In the genomic region with DNA sequence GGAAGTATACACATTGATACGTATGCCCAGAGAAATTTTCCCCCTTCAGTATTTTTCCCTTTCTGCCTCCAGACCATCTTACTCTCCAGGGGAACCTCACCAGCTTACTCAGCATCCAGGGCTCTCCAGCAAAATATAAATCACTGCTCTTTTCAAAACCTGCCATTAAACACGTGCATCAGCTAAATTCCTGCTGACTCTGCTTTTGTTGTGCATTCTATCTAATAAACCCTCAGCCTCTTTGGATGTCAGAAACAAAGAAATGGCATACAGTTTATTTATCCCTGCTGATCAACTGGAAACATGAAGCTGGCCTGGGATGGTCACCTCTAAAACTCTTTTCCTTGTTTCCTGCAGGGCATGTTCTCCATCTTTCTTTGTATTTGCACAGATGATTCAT, we compare ENCODE assay signal across 29 cellular contexts.
"Had no signal": no experiment of that assay in that cellular context is flagged by ENCODE, and none has a peak within 500 bp of the region (broad histone marks: within the 10 kb centered on the region; RNA-seq: fewer than 3 reads in every experiment).

No MANE protein-coding gene starts in this region.

- H3K4me1 ChIP-seq: esophagus squamous epithelium, heart right ventricle, left lung, psoas muscle, transverse colon, upper lobe of right lung, uterus had no signal

- DNase-seq: dermis blood vessel endothelial cell; effector memory CD8-positive, alpha-beta T cell; erythroblast; esophagus squamous epithelium; foreskin melanocyte; glutamatergic neuron; heart right ventricle; hippocampal formation; left cardiac atrium; left lung; mesenchymal stem cell; midbrain; naive thymus-derived CD4-positive, alpha-beta T cell; nephron progenitor cell; nucleus accumbens; ovary; posterior cingulate gyrus; psoas muscle; right cardiac atrium; stimulated activated CD4-positive, alpha-beta T cell treated with anti-CD3 and anti-CD28 coated beads, Interleukin-15, amount 100 ng/mL, for 24 hours; stimulated activated CD4-positive, alpha-beta T cell treated with anti-CD3 and anti-CD28 coated beads, Interleukin-2, amount 100 ng/mL, for 48 hours; stimulated activated naive B cell treated with anti-CD40 and anti-IgM and Interleukin-4, amounts not matched to agents 10 μg/mL and 1 μg/mL and 100 μg/mL, for 72 hours; transverse colon; upper lobe of right lung; uterus had no signal

- ATAC-seq: effector memory CD8-positive, alpha-beta T cell; heart right ventricle; left cardiac atrium; left lung; naive thymus-derived CD4-positive, alpha-beta T cell; psoas muscle; right cardiac atrium; stimulated activated naive B cell treated with anti-CD40 and anti-IgM and Interleukin-4, amounts not matched to agents 10 μg/mL and 1 μg/mL and 100 μg/mL, for 72 hours; upper lobe of right lung had no signal

- H3K36me3 ChIP-seq: esophagus squamous epithelium, heart right ventricle, left lung, ovary, thoracic aorta, transverse colon, upper lobe of right lung, uterus had no signal

- FAIRE-seq: colon, endometrium had no signal

- H3K27ac ChIP-seq: esophagus squamous epithelium, heart right ventricle, left lung, ovary, psoas muscle, skin epidermis, thoracic aorta, transverse colon, upper lobe of right lung, uterus had no signal

- H3K27me3 ChIP-seq: esophagus squamous epithelium, heart right ventricle, left lung, ovary, transverse colon, upper lobe of right lung, uterus had no signal

- H3K9me3 ChIP-seq: esophagus squamous epithelium, heart right ventricle, left lung, ovary, psoas muscle, thoracic aorta, transverse colon, upper lobe of right lung, uterus had no signal

- H3K4me3 ChIP-seq: esophagus squamous epithelium, heart right ventricle, left lung, ovary, psoas muscle, skin epidermis, thoracic aorta, transverse colon, upper lobe of right lung, uterus had no signal
